ENCODE assay signal across 10 cellular contexts in the genomic region with DNA sequence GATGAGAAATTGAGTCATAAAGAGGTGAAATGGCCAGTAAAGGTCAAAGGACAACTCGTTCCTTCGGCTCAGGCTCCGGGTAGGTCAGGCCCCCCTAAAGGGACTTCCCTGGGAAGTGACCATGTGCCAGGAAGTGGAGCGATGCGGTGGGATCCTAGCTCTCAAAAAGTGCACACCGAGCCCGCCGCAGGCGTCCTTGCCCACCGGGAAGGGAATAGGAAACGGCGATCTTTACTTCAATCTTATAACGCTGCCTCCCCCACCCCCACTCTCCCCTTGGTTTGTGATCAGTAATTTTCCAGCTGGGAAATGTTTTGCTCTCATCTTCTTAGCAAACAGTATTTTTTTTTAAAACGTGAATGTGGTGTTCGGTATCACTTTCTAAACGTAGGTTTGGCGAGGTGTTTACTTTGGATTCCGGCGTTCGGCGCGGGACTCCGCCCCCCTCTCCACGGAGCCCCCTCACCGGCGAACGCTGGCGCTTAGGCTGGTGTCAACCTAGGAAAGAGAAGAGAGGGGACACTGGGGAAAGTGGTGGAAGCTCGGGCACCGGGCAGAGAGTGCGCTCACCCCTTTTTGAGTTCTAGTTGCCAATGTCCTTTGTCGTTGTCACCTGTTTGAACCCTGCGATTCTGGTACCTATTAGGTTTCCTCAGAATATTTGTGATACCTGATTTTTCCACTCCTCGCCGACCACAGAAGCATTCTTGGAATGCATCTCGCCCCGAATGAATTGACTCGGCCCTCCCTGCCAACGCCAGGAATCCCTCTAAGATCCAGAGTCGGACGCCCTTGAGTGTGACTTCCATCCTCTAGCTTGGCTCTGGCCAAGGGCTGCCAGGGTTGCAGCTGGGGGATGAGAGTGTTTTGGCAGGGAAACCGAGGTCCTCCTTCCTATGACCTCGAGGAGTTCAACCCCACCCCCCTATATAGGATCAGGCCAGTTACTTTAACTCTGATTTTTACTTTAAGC. TPM values are rescaled to one million over a fixed set of nuclear protein-coding genes. Genes with fewer than 3 reads are reported as not detected.
DNase-seq lines count a peak whose midpoint lies in the region; ATAC-seq and TF ChIP-seq lines count a peak whose summit lies in the region.
"Had no signal": no experiment of that assay in that cellular context is flagged by ENCODE, and none has a peak within 500 bp of the region (broad histone marks: within the 10 kb centered on the region; RNA-seq: fewer than 3 reads in every experiment).

No MANE protein-coding gene starts in this region.

- H3K4me1 ChIP-seq in SK-N-SH (ENCODE audit: control insufficient read depth in 1 of 2, insufficient read depth in 2 of 2, low read depth in 1 of 2, low read length in 1 of 2) (peaks cover 0 to 4% of the 10 kb centered on the region in 2 experiments; a peak in 1 of 4 replicates), duodenal mucosa (ENCODE audit: control insufficient read depth in 1 of 2, insufficient read depth in 2 of 2, low read length in 2 of 2) (peaks cover 9 to 16% of the 10 kb centered on the region in 2 donors), suprapubic skin (peaks cover 24% of the 10 kb centered on the region)

- no peaks in the 10 kb centered on the region for H3K9me2 ChIP-seq in SK-N-SH

- 0 out of 2 replicates have a peak, but pooled peaks cover 4% of the 10 kb centered on the region for H4K20me1 ChIP-seq in SK-N-SH (ENCODE audit: insufficient read depth)

- H2AFZ ChIP-seq in SK-N-SH (ENCODE audit: low read depth): no peak overlapping the region

- no peaks in the 10 kb centered on the region for H3K36me3 ChIP-seq in SK-N-SH (replicated peaks in 1 of 2; ENCODE audit: control insufficient read depth in 1 of 2, insufficient read depth in 2 of 2, low read length in 1 of 2)
- peaks cover 0 to 10% of the 10 kb centered on the region in 2 donors for H3K36me3 ChIP-seq in duodenal mucosa (ENCODE audit: control insufficient read depth in 1 of 2, insufficient read depth in 2 of 2, low read length in 2 of 2)
- peaks cover 19% of the 10 kb centered on the region for H3K36me3 ChIP-seq in suprapubic skin

- H3K27me3 ChIP-seq in SK-N-SH (ENCODE audit: insufficient read depth): peaks cover 73% of the 10 kb centered on the region
- H3K27me3 ChIP-seq in duodenal mucosa (ENCODE audit: control insufficient read depth in 1 of 2, insufficient read depth in 2 of 2, low read length in 2 of 2): peaks cover 0 to 3% of the 10 kb centered on the region in 2 donors
- no peaks in the 10 kb centered on the region for H3K27me3 ChIP-seq in suprapubic skin

- no peak overlapping the region for H3K9ac ChIP-seq in SK-N-SH
- H3K9ac ChIP-seq in duodenal mucosa (ENCODE audit: low read depth in 1 of 2, low read length in 2 of 2): peak overlapping the region; percentile 51 to 94

- TF ChIP-seq POLR2A in suprapubic skin (IDR thresholded peaks at IDR 0.05): no peak

- CTCF ChIA-PET in SK-N-SH (lab: Yijun Ruan, JAX): no interaction called here

- POLR2A ChIA-PET in SK-N-SH (lab: Yijun Ruan, JAX): no interaction called here

- H3K9me3 ChIP-seq in SK-N-SH (no peaks in the 10 kb centered on the region), duodenal mucosa (ENCODE audit: control insufficient read depth in 1 of 2, low read length in 2 of 2) (no peaks in the 10 kb centered on the region), suprapubic skin (no peaks in the 10 kb centered on the region)

- TF ChIP-seq EP300 in SK-N-SH (IDR thresholded peaks at IDR 0.05; ENCODE audit: borderline replicate concordance in 1 of 2, low read depth in 1 of 2, low read length in 1 of 2): no peak
- TF ChIP-seq EP300 in suprapubic skin (IDR thresholded peaks at IDR 0.05): no peak

- H3F3A ChIP-seq in SK-N-SH (replicated peaks; ENCODE audit: insufficient read depth): no peaks in the 10 kb centered on the region

- H3K27ac ChIP-seq in SK-N-SH (ENCODE audit: low read depth in 2 of 2, low read length in 1 of 2) (no peak overlapping the region), duodenal mucosa (ENCODE audit: low read depth, low read length) (no peak overlapping the region), suprapubic skin (peak overlapping the region; percentile 99)

- H3K4me3 ChIP-seq in SK-N-SH (ENCODE audit: low read depth in 2 of 2, low read length in 1 of 2) (peak overlapping the region in 1 of 2 experiments; percentile 70; a peak in 1 of 4 replicates), duodenal mucosa (ENCODE audit: low read depth in 1 of 2, low read length in 2 of 2) (peak overlapping the region; percentile 81 to 85), suprapubic skin (peak overlapping the region; percentile 85)

- no peak for TF ChIP-seq RAD21 in SK-N-SH (IDR thresholded peaks at IDR 0.05; ENCODE audit: low read length)

- no peak for TF ChIP-seq CTCF in SK-N-SH (IDR thresholded peaks at IDR 0.05)
- TF ChIP-seq CTCF in suprapubic skin (IDR thresholded peaks at IDR 0.05): no peak

- 25% methylated on average over 39 of the region's 43 CpGs for WGBS in SK-N-SH (ENCODE audit: low lambda C conversion rate)
- 31% methylated on average over 43 of the region's 43 CpGs for WGBS in suprapubic skin

- peak overlapping the region; percentile 91 for H3K4me2 ChIP-seq in SK-N-SH

- DNase-seq in SK-N-SH (no peak), lung microvascular endothelial cell (ENCODE audit: low read depth in 2 of 2) (peak; percentile 15 to 51), suprapubic skin (ENCODE audit: low spot score in 2 of 2) (peak; percentile 84 to 85), AG20443 (ENCODE audit: low spot score) (no peak)
- DNase-seq: activated gamma-delta T cell, NCI-H1930 had no signal

- ATAC-seq in SK-N-SH treated with all-trans-retinoic acid at 6 μM for 48 hours (no peak), HG02759 (IDR thresholded peaks at IDR 0.05; ENCODE audit: unreplicated experiment) (no peak), HG03280 (IDR thresholded peaks at IDR 0.05; ENCODE audit: unreplicated experiment) (no peak)

- H3K79me2 ChIP-seq in SK-N-SH (ENCODE audit: insufficient read depth): no peaks in the 10 kb centered on the region

TF ChIP-seq in SK-N-SH, 30 proteins besides CTCF, POLR2A, EP300 and RAD21 (continues in another document):
- TF ChIP-seq TEAD4 (IDR thresholded peaks at IDR 0.05; ENCODE audit: borderline replicate concordance, insufficient read depth) (no peak), NRF1 (IDR thresholded peaks at IDR 0.05; ENCODE audit: low read depth, low read length) (no peak), TCF12 (IDR thresholded peaks at IDR 0.05) (no peak), USF1 (IDR thresholded peaks at IDR 0.05; ENCODE audit: borderline replicate concordance, low read depth) (no peak), MEF2A (IDR thresholded peaks at IDR 0.05; ENCODE audit: borderline replicate concordance, low read depth) (no peak)

TF ChIP-seq in SK-N-SH treated with all-trans-retinoic acid at 6 μM for 48 hours, 23 proteins besides CTCF, POLR2A, EP300 and RAD21 (continues in another document):
- no peak for TF ChIP-seq TCF4 (CRISPR knock-in tag; IDR thresholded peaks at IDR 0.05; ENCODE audit: borderline replicate concordance)
- no peak for TF ChIP-seq BACH2 (CRISPR knock-in tag; IDR thresholded peaks at IDR 0.05; ENCODE audit: borderline replicate concordance)
- no peak for TF ChIP-seq ZNF70 (CRISPR knock-in tag; IDR thresholded peaks at IDR 0.05)
- no peak for TF ChIP-seq ZFP3 (CRISPR knock-in tag; IDR thresholded peaks at IDR 0.05)
- TF ChIP-seq CREB5 (CRISPR knock-in tag; IDR thresholded peaks at IDR 0.05; ENCODE audit: low read depth): no peak
- TF ChIP-seq ZNF8 (CRISPR knock-in tag; IDR thresholded peaks at IDR 0.05): no peak
- TF ChIP-seq ARNTL (CRISPR knock-in tag; IDR thresholded peaks at IDR 0.05; ENCODE audit: borderline replicate concordance, low read depth): no peak
- no peak for TF ChIP-seq CSRNP3 (CRISPR knock-in tag; IDR thresholded peaks at IDR 0.05)
- no peak for TF ChIP-seq GLIS3 (CRISPR knock-in tag; IDR thresholded peaks at IDR 0.05)

RNA-seq across cellular contexts. Expression of gene KLF4, which starts 1.8 kb away (rescaled TPM):
- 5.3 and 7.2 TPM in 2 replicates for polyA plus RNA-seq in SK-N-SH (2012; rRNA removed)
- polyA plus RNA-seq in SK-N-SH (2012; cell fraction: cytosol; rRNA removed): 3.6 and 6.1 TPM in 2 replicates
- polyA plus RNA-seq in SK-N-SH (2012; cell fraction: nucleus; rRNA removed): 23.5 and 34.4 TPM in 2 replicates
- total RNA-seq in lung microvascular endothelial cell (0.65 and 15.1 TPM in 2 replicates), suprapubic skin (1,000 to 10,000 TPM in 1 of 4 donors, 100 to 1,000 TPM in 3; 613 to 1,231 (median 708) TPM)

Comparison
In these comparisons a context has a peak if more than half of its experiments do, and no peak if none do; other contexts are left out.
1. DNase-seq: peak in lung microvascular endothelial cell (2 of 2) and suprapubic skin (2 of 2); none in SK-N-SH (single experiment) and AG20443 (single experiment).
2. RNA of gene KLF4, which starts 1.8 kb away (total RNA-seq): 613 to 1,231 TPM in suprapubic skin; 0.65 to 15.1 TPM in lung microvascular endothelial cell; every median in the first group is over 10 times any median in the second.